ENCODE assay signal across 13 cellular contexts in the genomic region with DNA sequence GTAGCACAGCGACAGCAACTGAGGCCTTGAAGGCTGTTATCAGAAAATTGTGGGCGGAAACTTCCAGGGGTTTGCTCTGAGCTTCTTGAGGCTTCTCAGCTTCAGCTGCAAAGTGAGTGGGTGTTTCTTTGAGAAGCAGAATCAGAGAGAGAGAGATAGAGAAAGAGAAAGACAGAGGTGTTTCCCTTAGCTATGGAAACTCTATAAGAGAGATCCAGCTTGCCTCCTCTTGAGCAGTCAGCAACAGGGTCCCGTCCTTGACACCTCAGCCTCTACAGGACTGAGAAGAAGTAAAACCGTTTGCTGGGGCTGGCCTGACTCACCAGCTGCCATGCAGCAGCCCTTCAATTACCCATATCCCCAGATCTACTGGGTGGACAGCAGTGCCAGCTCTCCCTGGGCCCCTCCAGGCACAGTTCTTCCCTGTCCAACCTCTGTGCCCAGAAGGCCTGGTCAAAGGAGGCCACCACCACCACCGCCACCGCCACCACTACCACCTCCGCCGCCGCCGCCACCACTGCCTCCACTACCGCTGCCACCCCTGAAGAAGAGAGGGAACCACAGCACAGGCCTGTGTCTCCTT. TPM values are rescaled to one million over a fixed set of nuclear protein-coding genes. Genes with fewer than 3 reads are reported as not detected.
A peak's percentile ranks its signal among the peaks of the same experiment; 100 is the strongest.
DNase-seq lines count a peak whose midpoint lies in the region; ATAC-seq, FAIRE-seq and TF ChIP-seq lines count a peak whose summit lies in the region.
"Had no signal": no experiment of that assay in that cellular context is flagged by ENCODE, and none has a peak within 500 bp of the region (broad histone marks: within the 10 kb centered on the region; RNA-seq: fewer than 3 reads in every experiment).

A gene with protein sequence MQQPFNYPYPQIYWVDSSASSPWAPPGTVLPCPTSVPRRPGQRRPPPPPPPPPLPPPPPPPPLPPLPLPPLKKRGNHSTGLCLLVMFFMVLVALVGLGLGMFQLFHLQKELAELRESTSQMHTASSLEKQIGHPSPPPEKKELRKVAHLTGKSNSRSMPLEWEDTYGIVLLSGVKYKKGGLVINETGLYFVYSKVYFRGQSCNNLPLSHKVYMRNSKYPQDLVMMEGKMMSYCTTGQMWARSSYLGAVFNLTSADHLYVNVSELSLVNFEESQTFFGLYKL (plus strand): TSS at position 233 of the 583 bp plus-strand sequence. CDS start 99 bp downstream, at position 332.

- peak within 1 kb of the TSS; percentile 59 for H2AFZ ChIP-seq in K562 (ENCODE audit: low read depth, low read length)

- FAIRE-seq in K562 (lab: Jason Lieb, UNC) = peak; percentile 46
- FAIRE-seq: endothelial cell of umbilical vein had no signal

- peak; percentile 29 for DNase-seq in GM10266 (ENCODE audit: extremely low spot score)
- DNase-seq in activated CD4-positive, alpha-beta memory T cell treated with anti-CD3 and anti-CD28 coated beads, Interleukin-2, amount 10 ng/mL, durations not matched to agents 7 days and 5 days = peak; percentile 59
- peak in 1 of 4 experiments; percentile 55 for DNase-seq in K562 (ENCODE audit: extremely low read depth in 1 of 4, low spot score in 3 of 4)
- peak; percentile 36 to 66 (median 44) for DNase-seq in stimulated activated CD4-positive, alpha-beta T cell treated with anti-CD3 and anti-CD28 coated beads, TNF-alpha, amount 100 ng/mL, for 24 hours (ENCODE audit: low read depth in 3 of 3)
- DNase-seq in 8988T = no peak
- DNase-seq in T-helper 9 cell = no peak
- DNase-seq in pons (ENCODE audit: low spot score) = no peak
- DNase-seq: NCI-H226, substantia nigra had no signal

- ATAC-seq in K562 = no peak; the same call in 1 of the 3 replicates
- ATAC-seq in GM18498 (IDR thresholded peaks at IDR 0.05; ENCODE audit: unreplicated experiment) = no peak

- no TSS peak for BruUV-seq in K562 (replicated peaks; lab: Mats Ljungman, UMichigan)

- no peak within 1 kb of the TSS for H3K4me3 ChIP-seq in K562
- H3K4me3 ChIP-seq: BLaER1 had no signal

- no peak within 1 kb of the TSS for H3K4me2 ChIP-seq in K562 (ENCODE audit: insufficient read depth, low read length)
- H3K4me2 ChIP-seq: BLaER1 had no signal

- H3K27me3 Mint-ChIP-seq in activated CD4-positive, alpha-beta memory T cell treated with anti-CD3 and anti-CD28 coated beads, Interleukin-2, amount 10 ng/mL, durations not matched to agents 7 days and 5 days = peaks cover 12% of the 10 kb centered on the region

- peaks cover 9% of the 10 kb centered on the region for H3K36me3 Mint-ChIP-seq in activated CD4-positive, alpha-beta memory T cell treated with anti-CD3 and anti-CD28 coated beads, Interleukin-2, amount 10 ng/mL, durations not matched to agents 7 days and 5 days (ENCODE audit: low read depth)

- TF ChIP-seq EP300 in K562 (IDR thresholded peaks at IDR 0.05; ENCODE audit: low read length) = no peak

- intact Hi-C loops in K562 (cut with micrococcal nuclease) = no loop called here

- H3K27me3 ChIP-seq in K562 (ENCODE audit: control insufficient read depth in 2 of 2, insufficient read depth in 2 of 2, low read length in 2 of 2) = no peaks in the 10 kb centered on the region
- H3K27me3 ChIP-seq: BLaER1 had no signal

- WGBS in K562 (ENCODE audit: insufficient coverage, low coverage, missing lambda C conversion rate) = 41% methylated on average over 7 of the region's 11 CpGs

- H4K20me1 ChIP-seq in K562 (replicated peaks; ENCODE audit: control insufficient read depth, insufficient read depth, low read length) = no peaks in the 10 kb centered on the region
- H4K20me1 ChIP-seq: BLaER1 had no signal

- no peak for TF ChIP-seq POLR2A in K562 (conservative IDR thresholded peaks at IDR 0.05)

- TF ChIP-seq RAD21 in K562 (CRISPR knock-in tag; conservative IDR thresholded peaks at IDR 0.05 in 1 of 2, IDR thresholded peaks at IDR 0.05 in 1 of 2) = no peak

- peak within 1 kb of the TSS; percentile 80 for H3K27ac Mint-ChIP-seq in activated CD4-positive, alpha-beta memory T cell treated with anti-CD3 and anti-CD28 coated beads, Interleukin-2, amount 10 ng/mL, durations not matched to agents 7 days and 5 days

- peak within 1 kb of the TSS in 1 of 2 experiments; percentile 26; a peak in 1 of 4 replicates for H3K9ac ChIP-seq in K562 (ENCODE audit: insufficient read depth in 1 of 2, low read depth in 2 of 2, low read length in 2 of 2)
- H3K9ac ChIP-seq: BLaER1 had no signal

- CTCF ChIA-PET in activated CD4-positive, alpha-beta memory T cell treated with anti-CD3 and anti-CD28 coated beads, Interleukin-2, amount 10 ng/mL, durations not matched to agents 7 days and 5 days (lab: Charles Lee) = interaction anchor here (0.9 to 1.7 kb wide), 7 partner anchors 12 to 68 kb away, joined by 3 to 6 read pairs (median 4); no protein-coding TSS in a partner anchor
- CTCF ChIA-PET in K562 (lab: Yijun Ruan, JAX; ENCODE audit: low intra/inter-chr PET ratio) = no interaction called here

- no peaks in the 10 kb centered on the region for H3K9me1 ChIP-seq in K562 (ENCODE audit: control insufficient read depth, insufficient read depth, low read length)

- in situ Hi-C loops in K562 (cut with MboI) = no loop called here

- no peak within 1 kb of the TSS for H3K27ac ChIP-seq in K562 (ENCODE audit: extremely low read depth, low read depth, low read length)
- H3K27ac ChIP-seq: BLaER1 had no signal

- H3K4me3 Mint-ChIP-seq in activated CD4-positive, alpha-beta memory T cell treated with anti-CD3 and anti-CD28 coated beads, Interleukin-2, amount 10 ng/mL, durations not matched to agents 7 days and 5 days = peak within 1 kb of the TSS; percentile 74

- peaks cover 2 to 15% of the 10 kb centered on the region in 2 experiments; a peak in 3 of 5 replicates for H3K4me1 ChIP-seq in K562 (replicated peaks in 1 of 2; ENCODE audit: control insufficient read depth in 2 of 2, insufficient read depth in 2 of 2, low read length in 2 of 2)

- H3K9me3 Mint-ChIP-seq in activated CD4-positive, alpha-beta memory T cell treated with anti-CD3 and anti-CD28 coated beads, Interleukin-2, amount 10 ng/mL, durations not matched to agents 7 days and 5 days = no peaks in the 10 kb centered on the region

- POLR2A ChIA-PET in activated CD4-positive, alpha-beta memory T cell treated with anti-CD3 and anti-CD28 coated beads, Interleukin-2, amount 10 ng/mL, durations not matched to agents 7 days and 5 days (lab: Charles Lee) = interaction anchor here (0.7 to 3.0 kb wide), 7 partner anchors 9 to 130 kb away, joined by 3 to 21 read pairs (median 5); no protein-coding TSS in a partner anchor
- POLR2A ChIA-PET in K562 (lab: Yijun Ruan, JAX) = no interaction called here

- H3K36me3 ChIP-seq in K562 (ENCODE audit: control insufficient read depth, insufficient read depth, low read length) = no peaks in the 10 kb centered on the region
- H3K36me3 ChIP-seq: BLaER1 had no signal

- no peaks in the 10 kb centered on the region for H3K9me3 ChIP-seq in K562 (replicated peaks; ENCODE audit: control insufficient read depth, insufficient read depth, low read depth, low read length)
- H3K9me3 ChIP-seq: BLaER1 had no signal

- H3K79me2 ChIP-seq in K562 (ENCODE audit: control insufficient read depth, insufficient read depth, low read length) = no peaks in the 10 kb centered on the region

- peaks cover 59% of the 10 kb centered on the region for H3K4me1 Mint-ChIP-seq in activated CD4-positive, alpha-beta memory T cell treated with anti-CD3 and anti-CD28 coated beads, Interleukin-2, amount 10 ng/mL, durations not matched to agents 7 days and 5 days

- no peak for TF ChIP-seq CTCF in GM10266 (IDR thresholded peaks at IDR 0.05; ENCODE audit: control insufficient read depth, insufficient read depth, low read depth, missing control alignments)
- TF ChIP-seq CTCF in K562 (IDR thresholded peaks at IDR 0.05 in 2 of 3, conservative IDR thresholded peaks at IDR 0.05 in 1 of 3; ENCODE audit: insufficient read depth in 2 of 3, low read depth in 1 of 3, low read length in 3 of 3) = no peak

TF ChIP-seq in K562, 482 proteins besides CTCF, POLR2A, EP300 and RAD21:
- TF ChIP-seq EGR1 (conservative IDR thresholded peaks at IDR 0.05) (peak; percentile 71), ZBTB33 (CRISPR knock-in tag; IDR thresholded peaks at IDR 0.05) (0 out of 2 replicates have a peak, but pooled peaks have one; percentile 38), MCM2 (IDR thresholded peaks at IDR 0.05; ENCODE audit: low read depth) (no peak)

RNA-seq across cellular contexts. Expression of the gene that starts here (rescaled TPM):
- 1 to 10 TPM; 3.6 to 3.9 TPM for total RNA-seq in activated CD4-positive, alpha-beta memory T cell treated with anti-CD3 and anti-CD28 coated beads, Interleukin-2, amount 10 ng/mL, durations not matched to agents 7 days and 5 days
- total RNA-seq in K562 (2011; cell fraction: chromatin; rRNA removed; ENCODE audit: low replicate concordance) = not detected in 2 replicates
- not detected in 2 replicates for total RNA-seq in K562 (2011; cell fraction: nucleolus; rRNA removed)
- not detected in 2 replicates for total RNA-seq in K562 (2011; cell fraction: nucleoplasm; rRNA removed)
- not detected in 2 replicates for total RNA-seq in K562 (2014; rRNA removed)
- total RNA-seq in K562 (2014; rRNA removed; fragmentation: Illumina TruSeq; extraction: Trizol) = not detected in 2 replicates
- total RNA-seq in K562 (2015; rRNA removed; fragmentation: Illumina TruSeq; extraction: Trizol) = not detected in 2 replicates
- total RNA-seq in K562 (2021) = not detected in 2 replicates
- polyA plus RNA-seq in K562 (2011; rRNA removed) = 0.05 TPM in 1 of 2 replicates, not detected in the other
- polyA plus RNA-seq in K562 (2011; cell fraction: cytosol; rRNA removed) = not detected in 2 replicates
- polyA plus RNA-seq in K562 (2011; cell fraction: nucleus; rRNA removed) = not detected in 2 replicates
- 0.04 TPM in 1 of 2 replicates, not detected in the other for polyA plus RNA-seq in K562 (2012)
- not detected in 2 replicates for polyA plus RNA-seq in K562 (2014; fragmentation: Illumina TruSeq; extraction: Trizol)
- not detected for polyA plus RNA-seq in K562 (2014; fragmentation: Nextera tagmentation; extraction: Ambion mirVana)
- not detected in 2 replicates for polyA plus RNA-seq in K562 (2014; rRNA removed)
- not detected in 2 replicates for polyA minus RNA-seq in K562 (2011; rRNA and poly(A)+ RNA removed)
- polyA minus RNA-seq in K562 (2011; cell fraction: cytosol; rRNA and poly(A)+ RNA removed) = not detected in 2 replicates
- polyA minus RNA-seq in K562 (2011; cell fraction: nucleus; rRNA and poly(A)+ RNA removed) = not detected in 2 replicates
- total RNA-seq: endothelial cell of umbilical vein, osteocyte had no signal
- polyA plus RNA-seq: endothelial cell of umbilical vein had no signal

Comparison
In these comparisons a context has a peak if more than half of its experiments do, and no peak if none do; other contexts are left out.
1. RNA of the gene that starts here (total RNA-seq): 3.6 to 3.9 TPM in activated CD4-positive, alpha-beta memory T cell treated with anti-CD3 and anti-CD28 coated beads, Interleukin-2, amount 10 ng/mL, durations not matched to agents 7 days and 5 days; not detected in K562; every median in the first group is over 4 times any median in the second.
2. DNase-seq: peak in GM10266 (single experiment), activated CD4-positive, alpha-beta memory T cell treated with anti-CD3 and anti-CD28 coated beads, Interleukin-2, amount 10 ng/mL, durations not matched to agents 7 days and 5 days (single experiment) and stimulated activated CD4-positive, alpha-beta T cell treated with anti-CD3 and anti-CD28 coated beads, TNF-alpha, amount 100 ng/mL, for 24 hours (3 of 3); none in 8988T (single experiment), T-helper 9 cell (single experiment) and pons (single experiment).